In genomic region chr1:245823408-245824147, GRCh38 we compare ENCODE assay signal across 25 cellular contexts.
A peak's percentile ranks its signal among the peaks of the same experiment; 100 is the strongest.
DNase-seq lines count a peak whose midpoint lies in the region; ATAC-seq and TF ChIP-seq lines count a peak whose summit lies in the region.
"Had no signal": no experiment of that assay in that cellular context is flagged by ENCODE, and none has a peak within 500 bp of the region (broad histone marks: within the 10 kb centered on the region; RNA-seq: fewer than 3 reads in every experiment).

No MANE protein-coding gene starts in this region.

- CTCF ChIA-PET in Caco-2 (lab: Charles Lee) = no interaction called here

- POLR2A ChIA-PET in Caco-2 (lab: Charles Lee) = no interaction called here

- H3K27ac Mint-ChIP-seq in Caco-2 (ENCODE audit: unreplicated experiment) = peak overlapping the region; percentile 83
- H3K27ac Mint-ChIP-seq in activated T-cell treated with anti-CD3 and anti-CD28 coated beads, Interleukin-2, amount 50 U/mL, for 24 hours = no peak overlapping the region
- H3K27ac Mint-ChIP-seq: activated CD4-positive, alpha-beta T cell treated with anti-CD3 and anti-CD28 coated beads, Interleukin-2, amount 10 ng/mL, durations not matched to agents 24 days and 14 days; activated naive CD8-positive, alpha-beta T cell treated with anti-CD3 and anti-CD28 coated beads, Interleukin-2, amount 10 ng/mL, durations not matched to agents 7 days and 5 days; activated T-helper 2 cell treated with anti-CD3 and anti-CD28 coated beads, Interferon-gamma antibody, Interleukin-2, Interleukin-4, amounts not matched to agents 10 μg/mL and 5 μg/mL and 100 μg/mL, durations not matched to agents 14 hours and 24 hours and 36 hours; naive B cell; stimulated activated naive B cell treated with anti-CD40 and anti-IgM and Interleukin-4, amounts not matched to agents 10 μg/mL and 1 μg/mL and 100 μg/mL, for 72 hours had no signal

- no peak for TF ChIP-seq CTCF in Caco-2 (IDR thresholded peaks at IDR 0.05; ENCODE audit: insufficient read depth in 1 of 2, low read depth in 1 of 2, low read length in 1 of 2, severe bottlenecking in 1 of 2, unreplicated experiment in 1 of 2)
- TF ChIP-seq CTCF in fibroblast of mammary gland (conservative IDR thresholded peaks at IDR 0.05; ENCODE audit: control insufficient read depth, insufficient read depth, low read depth, low read length) = no peak
- TF ChIP-seq CTCF in GM13976 (IDR thresholded peaks at IDR 0.05; ENCODE audit: borderline replicate concordance, control extremely low read depth, extremely low read depth, insufficient read depth, missing control alignments) = no peak

- no TSS peak for BruUV-seq in Caco-2 (replicated peaks; lab: Mats Ljungman, UMichigan)

- peaks cover 14% of the 10 kb centered on the region for H3K4me1 ChIP-seq in Caco-2

- peaks cover 4% of the 10 kb centered on the region for H3K9me3 ChIP-seq in Caco-2

- H3K4me1 Mint-ChIP-seq in Caco-2 (ENCODE audit: low read depth, unreplicated experiment) = peaks cover 13% of the 10 kb centered on the region
- no peaks in the 10 kb centered on the region for H3K4me1 Mint-ChIP-seq in activated T-cell treated with anti-CD3 and anti-CD28 coated beads, Interleukin-2, amount 50 U/mL, for 24 hours (ENCODE audit: low read depth)
- H3K4me1 Mint-ChIP-seq: activated CD4-positive, alpha-beta T cell treated with anti-CD3 and anti-CD28 coated beads, Interleukin-2, amount 10 ng/mL, durations not matched to agents 24 days and 14 days; activated naive CD8-positive, alpha-beta T cell treated with anti-CD3 and anti-CD28 coated beads, Interleukin-2, amount 10 ng/mL, durations not matched to agents 7 days and 5 days; stimulated activated naive B cell treated with anti-CD40 and anti-IgM and Interleukin-4, amounts not matched to agents 10 μg/mL and 1 μg/mL and 100 μg/mL, for 72 hours had no signal

- no peaks in the 10 kb centered on the region for H3K36me3 Mint-ChIP-seq in Caco-2 (ENCODE audit: insufficient read depth, unreplicated experiment)
- H3K36me3 Mint-ChIP-seq in activated T-cell treated with anti-CD3 and anti-CD28 coated beads, Interleukin-2, amount 50 U/mL, for 24 hours (ENCODE audit: low read depth) = peaks cover 38% of the 10 kb centered on the region

- intact Hi-C loops in Caco-2 (cut with micrococcal nuclease; ENCODE audit: unreplicated experiment) = no loop called here

- no peaks in the 10 kb centered on the region for H3K36me3 ChIP-seq in Caco-2 (ENCODE audit: control insufficient read depth, insufficient read depth, low read length)
- H3K36me3 ChIP-seq: ovary, thoracic aorta had no signal

- ATAC-seq in SK-N-SH treated with all-trans-retinoic acid at 6 μM for 48 hours (peak; percentile 44), GM18517 (IDR thresholded peaks at IDR 0.05; ENCODE audit: unreplicated experiment) (no peak)
- ATAC-seq: Right ventricle myocardium inferior; sciatic nerve; stimulated activated naive B cell treated with anti-CD40 and anti-IgM and Interleukin-4, amounts not matched to agents 10 μg/mL and 1 μg/mL and 100 μg/mL, for 72 hours had no signal

- in situ Hi-C loops in GM13976 (cut with MboI; ENCODE audit: low sequenced_read_pairs, unreplicated experiment) = no loop called here

- H3K9me3 Mint-ChIP-seq in Caco-2 (ENCODE audit: unreplicated experiment) = peaks cover 17% of the 10 kb centered on the region
- H3K9me3 Mint-ChIP-seq in activated T-cell treated with anti-CD3 and anti-CD28 coated beads, Interleukin-2, amount 50 U/mL, for 24 hours = peaks cover 28% of the 10 kb centered on the region
- H3K9me3 Mint-ChIP-seq: activated T-helper 2 cell treated with anti-CD3 and anti-CD28 coated beads, Interferon-gamma antibody, Interleukin-2, Interleukin-4, amounts not matched to agents 10 μg/mL and 5 μg/mL and 100 μg/mL, durations not matched to agents 14 hours and 24 hours and 36 hours had no signal

- H3K27me3 ChIP-seq in Caco-2 (replicated peaks; ENCODE audit: control insufficient read depth, insufficient read depth, low read length) = no peaks in the 10 kb centered on the region
- H3K27me3 ChIP-seq: ovary had no signal

- DNase-seq in Caco-2 (no peak), fibroblast of mammary gland (ENCODE audit: low read depth) (peak; percentile 93), skeletal muscle cell (ENCODE audit: low read depth) (peak; percentile 88), GM13976 (ENCODE audit: low spot score) (no peak), SHP77 (lab: John Stamatoyannopoulos, UW) (no peak)
- DNase-seq in activated T-cell treated with anti-CD3 and anti-CD28 coated beads, Interleukin-2, amount 50 U/mL, for 24 hours = no peak
- DNase-seq: activated CD4-positive, alpha-beta T cell treated with anti-CD3 and anti-CD28 coated beads, Interleukin-2, amount 10 ng/mL, durations not matched to agents 24 days and 14 days; activated naive CD8-positive, alpha-beta T cell treated with anti-CD3 and anti-CD28 coated beads, Interleukin-2, amount 10 ng/mL, durations not matched to agents 7 days and 5 days; AML-193; DMS79 treated with DMSO at 0.1 percent for 48 hours; foreskin melanocyte; hypothalamus; Kasumi-1; naive B cell; NCI-H1105; NCI-H524; ovary; stimulated activated CD4-positive, alpha-beta T cell treated with anti-CD3 and anti-CD28 coated beads, Interleukin-1b, Interleukin-23, amount 100 ng/mL, for 48 hours; stimulated activated naive B cell treated with anti-CD40 and anti-IgM and Interleukin-4, amounts not matched to agents 10 μg/mL and 1 μg/mL and 100 μg/mL, for 72 hours had no signal

- H3K27me3 Mint-ChIP-seq in Caco-2 (ENCODE audit: insufficient read depth, unreplicated experiment) = no peaks in the 10 kb centered on the region
- no peaks in the 10 kb centered on the region for H3K27me3 Mint-ChIP-seq in activated T-cell treated with anti-CD3 and anti-CD28 coated beads, Interleukin-2, amount 50 U/mL, for 24 hours
- H3K27me3 Mint-ChIP-seq: activated CD4-positive, alpha-beta T cell treated with anti-CD3 and anti-CD28 coated beads, Interleukin-2, amount 10 ng/mL, durations not matched to agents 24 days and 14 days; activated naive CD8-positive, alpha-beta T cell treated with anti-CD3 and anti-CD28 coated beads, Interleukin-2, amount 10 ng/mL, durations not matched to agents 7 days and 5 days; naive B cell; stimulated activated naive B cell treated with anti-CD40 and anti-IgM and Interleukin-4, amounts not matched to agents 10 μg/mL and 1 μg/mL and 100 μg/mL, for 72 hours had no signal

- no peak overlapping the region for H3K4me3 Mint-ChIP-seq in Caco-2 (ENCODE audit: unreplicated experiment)
- no peak overlapping the region for H3K4me3 Mint-ChIP-seq in activated T-cell treated with anti-CD3 and anti-CD28 coated beads, Interleukin-2, amount 50 U/mL, for 24 hours
- H3K4me3 Mint-ChIP-seq: activated CD4-positive, alpha-beta T cell treated with anti-CD3 and anti-CD28 coated beads, Interleukin-2, amount 10 ng/mL, durations not matched to agents 24 days and 14 days; activated naive CD8-positive, alpha-beta T cell treated with anti-CD3 and anti-CD28 coated beads, Interleukin-2, amount 10 ng/mL, durations not matched to agents 7 days and 5 days; naive B cell; stimulated activated naive B cell treated with anti-CD40 and anti-IgM and Interleukin-4, amounts not matched to agents 10 μg/mL and 1 μg/mL and 100 μg/mL, for 72 hours had no signal

- H3K4me3 ChIP-seq in Caco-2 (ENCODE audit: low read depth, low read length) = no peak overlapping the region
- H3K4me3 ChIP-seq in fibroblast of mammary gland (ENCODE audit: control insufficient read depth, low read depth, low read length) = peak overlapping the region; percentile 8
- H3K4me3 ChIP-seq in skeletal muscle cell (ENCODE audit: low read depth, low read length) = no peak overlapping the region
- H3K4me3 ChIP-seq: ovary, thoracic aorta had no signal

TF ChIP-seq in SK-N-SH treated with all-trans-retinoic acid at 6 μM for 48 hours, 23 proteins besides CTCF, POLR2A, EP300 and RAD21:
- TF ChIP-seq ZC3H10 (CRISPR knock-in tag; IDR thresholded peaks at IDR 0.05) = no peak
- TF ChIP-seq ZFP3 (CRISPR knock-in tag; IDR thresholded peaks at IDR 0.05) = no peak
- no peak for TF ChIP-seq TOX (CRISPR knock-in tag; IDR thresholded peaks at IDR 0.05; ENCODE audit: borderline replicate concordance)
- TF ChIP-seq ZNF8 (CRISPR knock-in tag; IDR thresholded peaks at IDR 0.05) = no peak
- no peak for TF ChIP-seq ARNTL (CRISPR knock-in tag; IDR thresholded peaks at IDR 0.05; ENCODE audit: borderline replicate concordance, low read depth)
- TF ChIP-seq GLIS3 (CRISPR knock-in tag; IDR thresholded peaks at IDR 0.05) = no peak
- TF ChIP-seq, protein P1, sequence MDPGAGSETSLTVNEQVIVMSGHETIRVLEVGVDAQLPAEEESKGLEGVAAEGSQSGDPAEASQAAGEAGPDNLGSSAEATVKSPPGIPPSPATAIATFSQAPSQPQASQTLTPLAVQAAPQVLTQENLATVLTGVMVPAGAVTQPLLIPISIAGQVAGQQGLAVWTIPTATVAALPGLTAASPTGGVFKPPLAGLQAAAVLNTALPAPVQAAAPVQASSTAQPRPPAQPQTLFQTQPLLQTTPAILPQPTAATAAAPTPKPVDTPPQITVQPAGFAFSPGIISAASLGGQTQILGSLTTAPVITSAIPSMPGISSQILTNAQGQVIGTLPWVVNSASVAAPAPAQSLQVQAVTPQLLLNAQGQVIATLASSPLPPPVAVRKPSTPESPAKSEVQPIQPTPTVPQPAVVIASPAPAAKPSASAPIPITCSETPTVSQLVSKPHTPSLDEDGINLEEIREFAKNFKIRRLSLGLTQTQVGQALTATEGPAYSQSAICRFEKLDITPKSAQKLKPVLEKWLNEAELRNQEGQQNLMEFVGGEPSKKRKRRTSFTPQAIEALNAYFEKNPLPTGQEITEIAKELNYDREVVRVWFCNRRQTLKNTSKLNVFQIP (CRISPR knock-in tag; IDR thresholded peaks at IDR 0.05; ENCODE audit: borderline replicate concordance, low read depth) = no peak
- no peak for TF ChIP-seq SNAI2 (CRISPR knock-in tag; IDR thresholded peaks at IDR 0.05)

Comparison
In these comparisons a context has a peak if more than half of its experiments do, and no peak if none do; other contexts are left out.
1. DNase-seq: peak in fibroblast of mammary gland (single experiment) and skeletal muscle cell (single experiment); none in Caco-2 (0 of 2), GM13976 (single experiment), SHP77 (0 of 2) and activated T-cell treated with anti-CD3 and anti-CD28 coated beads, Interleukin-2, amount 50 U/mL, for 24 hours (single experiment).